Comparison of ENCODE assay signal across 15 cellular contexts in the genomic region with DNA sequence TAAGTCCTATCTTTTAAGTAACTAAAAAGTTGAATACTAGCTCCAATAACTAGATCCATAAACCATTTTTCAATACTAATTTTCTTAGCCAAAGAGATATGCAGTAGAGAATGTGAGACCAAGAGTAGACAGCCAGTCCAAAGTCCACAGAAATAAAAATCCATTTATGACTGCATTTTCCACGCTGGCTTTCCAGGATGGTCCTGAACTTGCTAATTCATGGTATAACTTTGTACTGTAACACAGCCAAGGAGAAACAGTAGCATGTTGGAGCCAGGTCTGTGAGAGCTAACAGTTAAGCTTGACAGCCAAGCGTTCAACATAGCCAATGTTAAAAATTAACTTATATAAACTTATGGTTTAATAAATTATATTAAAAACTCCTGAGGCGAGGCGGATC.
DNase-seq lines count a peak whose midpoint lies in the region; ATAC-seq lines count a peak whose summit lies in the region.
"Had no signal": no experiment of that assay in that cellular context is flagged by ENCODE, and none has a peak within 500 bp of the region (broad histone marks: within the 10 kb centered on the region; RNA-seq: fewer than 3 reads in every experiment).

No MANE protein-coding gene starts in this region.

- H3K9ac ChIP-seq in trophoblast cell (ENCODE audit: low read length): no peak overlapping the region
- H3K9ac ChIP-seq: BLaER1 treated with 17β-estradiol and CSF1 and Interleukin-3, amounts not matched to agents 10 nM and 100 nM had no signal

- no peak overlapping the region for H2BK120ac ChIP-seq in trophoblast cell (ENCODE audit: insufficient read depth, low read length, poor library complexity)

- no peak overlapping the region for H2AK5ac ChIP-seq in trophoblast cell (ENCODE audit: low read length)

- ATAC-seq in left colon: peak; percentile 93
- ATAC-seq: A549; CD8-positive, alpha-beta T cell had no signal

- H3K27me3 ChIP-seq in trophoblast cell (ENCODE audit: insufficient read depth, low read length): no peaks in the 10 kb centered on the region
- H3K27me3 ChIP-seq: BLaER1 treated with 17β-estradiol and CSF1 and Interleukin-3, amounts not matched to agents 10 nM and 100 nM had no signal

- H3K18ac ChIP-seq in trophoblast cell (ENCODE audit: low read length): no peak overlapping the region

- H3K4me2 ChIP-seq in trophoblast cell (ENCODE audit: low read length): no peak overlapping the region
- H3K4me2 ChIP-seq: A549; BLaER1 treated with 17β-estradiol and CSF1 and Interleukin-3, amounts not matched to agents 10 nM and 100 nM had no signal

- H2BK5ac ChIP-seq in trophoblast cell (ENCODE audit: low read depth, low read length, poor library complexity): no peak overlapping the region

- no peak for DNase-seq in left colon
- no peak for DNase-seq in trophoblast cell
- DNase-seq in midbrain (lab: John Stamatoyannopoulos, UW): no peak
- DNase-seq in HPDE6-E6E7 (ENCODE audit: extremely low spot score): no peak
- DNase-seq in RPMI8226: no peak
- DNase-seq: AML-193; Caco-2; Calu3; CD4-positive, alpha-beta T cell; CD8-positive, alpha-beta T cell; DMS79 treated with DMSO at 0.1 percent for 48 hours; GF-D8 had no signal

- H3K27ac ChIP-seq in trophoblast cell (ENCODE audit: low read depth, low read length): no peak overlapping the region
- H3K27ac ChIP-seq: A549; BLaER1 treated with 17β-estradiol and CSF1 and Interleukin-3, amounts not matched to agents 10 nM and 100 nM; C4-2B had no signal

- no peak overlapping the region for H3K4me3 ChIP-seq in trophoblast cell (ENCODE audit: low read depth, low read length)
- H3K4me3 ChIP-seq: A549; BLaER1 treated with 17β-estradiol and CSF1 and Interleukin-3, amounts not matched to agents 10 nM and 100 nM had no signal

- no peak overlapping the region for H3K23ac ChIP-seq in trophoblast cell (ENCODE audit: low read length)

- H4K91ac ChIP-seq in trophoblast cell (ENCODE audit: low read depth, low read length): no peak overlapping the region

- intact Hi-C loops in left colon (cut with DNase I, micrococcal nuclease): no loop called here

- no peak overlapping the region for H3K4ac ChIP-seq in trophoblast cell (ENCODE audit: low read depth, low read length)

- no peak overlapping the region for H2AFZ ChIP-seq in trophoblast cell (ENCODE audit: insufficient read depth, low read length, poor library complexity)

- no peak overlapping the region for H4K12ac ChIP-seq in trophoblast cell (ENCODE audit: low read depth, low read length)

- H3K4me1 ChIP-seq in trophoblast cell (ENCODE audit: control insufficient read depth in 1 of 2, insufficient read depth in 2 of 2, low read length in 2 of 2): peaks cover 5 to 7% of the 10 kb centered on the region in 2 experiments
- H3K4me1 ChIP-seq: A549, Caco-2 had no signal

- H4K8ac ChIP-seq in trophoblast cell (ENCODE audit: low read depth, low read length): no peak overlapping the region

- peak overlapping the region; percentile 66 for H2BK12ac ChIP-seq in trophoblast cell (ENCODE audit: low read length)

- no peak overlapping the region for H3K14ac ChIP-seq in trophoblast cell (ENCODE audit: low read length)

- no peaks in the 10 kb centered on the region for H3K36me3 ChIP-seq in trophoblast cell (ENCODE audit: control insufficient read depth in 1 of 2, insufficient read depth in 2 of 2, low read length in 2 of 2)

- no CpG with 5 or more reads among the region's 4 CpGs for WGBS in trophoblast cell (ENCODE audit: extremely low coverage, insufficient coverage, insufficient read length)

- peaks cover 5% of the 10 kb centered on the region for H3K79me1 ChIP-seq in trophoblast cell (ENCODE audit: low read length)

- H3K9me3 ChIP-seq in trophoblast cell (ENCODE audit: insufficient read depth, low read depth, low read length): no peaks in the 10 kb centered on the region
- H3K9me3 ChIP-seq: A549; BLaER1 treated with 17β-estradiol and CSF1 and Interleukin-3, amounts not matched to agents 10 nM and 100 nM; Caco-2 had no signal

- H3K79me2 ChIP-seq in trophoblast cell (ENCODE audit: control insufficient read depth, insufficient read depth, low read length, poor library complexity): no peaks in the 10 kb centered on the region
